ENCODE assay signal across 14 cellular contexts in the genomic region with DNA sequence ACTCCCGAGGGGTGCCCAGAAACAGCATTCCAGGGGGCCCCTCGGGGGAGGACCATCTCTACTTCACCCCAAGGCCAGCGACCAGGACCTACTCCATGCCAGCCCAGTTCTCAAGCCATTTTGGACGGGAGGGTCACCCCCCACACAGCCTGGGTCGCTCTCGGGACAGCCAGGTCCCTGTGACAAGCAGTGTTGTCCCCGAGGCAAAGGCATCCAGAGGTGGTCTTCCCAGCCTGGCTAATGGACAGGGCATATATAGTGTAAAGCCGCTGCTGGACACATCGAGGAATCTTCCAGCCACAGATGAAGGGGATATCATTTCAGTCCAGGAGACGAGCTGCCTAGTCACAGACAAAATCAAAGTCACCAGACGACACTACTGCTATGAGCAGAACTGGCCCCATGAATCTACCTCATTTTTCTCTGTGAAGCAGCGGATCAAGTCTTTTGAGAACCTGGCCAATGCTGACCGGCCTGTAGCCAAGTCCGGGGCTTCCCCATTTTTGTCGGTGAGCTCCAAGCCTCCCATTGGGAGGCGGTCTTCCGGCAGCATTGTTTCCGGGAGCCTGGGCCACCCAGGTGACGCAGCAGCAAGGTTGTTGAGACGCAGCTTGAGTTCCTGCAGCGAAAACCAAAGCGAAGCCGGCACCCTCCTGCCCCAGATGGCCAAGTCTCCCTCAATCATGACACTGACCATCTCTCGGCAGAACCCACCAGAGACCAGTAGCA.
DNase-seq lines count a peak whose midpoint lies in the region; ATAC-seq and TF ChIP-seq lines count a peak whose summit lies in the region.
"Had no signal": no experiment of that assay in that cellular context is flagged by ENCODE, and none has a peak within 500 bp of the region (broad histone marks: within the 10 kb centered on the region; RNA-seq: fewer than 3 reads in every experiment).

No MANE protein-coding gene starts in this region.

- no peak for TF ChIP-seq CTCF in RWPE1 (conservative IDR thresholded peaks at IDR 0.05; ENCODE audit: low read depth)

- DNase-seq in RWPE1 (ENCODE audit: low spot score), result no peak
- peak; percentile 34 for DNase-seq in activated CD8-positive, alpha-beta memory T cell treated with anti-CD3 and anti-CD28 coated beads, Interleukin-2, amount 50 U/mL, for 48 hours
- peak; percentile 83 for DNase-seq in mesenteric fat pad (ENCODE audit: low spot score)
- no peak for DNase-seq in COLO668 (lab: John Stamatoyannopoulos, UW; ENCODE audit: unreplicated experiment)
- DNase-seq in MG63, result no peak
- DNase-seq: ACHN; BE2C; C1 segment of cervical spinal cord; Caco-2; CD4-positive, CD25-positive, alpha-beta regulatory T cell; CD8-positive, alpha-beta memory T cell had no signal

- CTCF ChIA-PET in RWPE1 (lab: Yijun Ruan, JAX), result interaction anchor here (0.5 to 1.2 kb wide), 2 partner anchors 139 to 168 kb away, joined by 3 to 7 read pairs; no protein-coding TSS in a partner anchor

- no peak for ATAC-seq in HG03159 (IDR thresholded peaks at IDR 0.05; ENCODE audit: unreplicated experiment)
- ATAC-seq: GM23338, HCT116 had no signal

- H3K9me3 ChIP-seq in MG63, result no peaks in the 10 kb centered on the region
- H3K9me3 ChIP-seq: BE2C, Caco-2 had no signal

- H3K27me3 ChIP-seq in MG63, result no peaks in the 10 kb centered on the region
- H3K27me3 ChIP-seq: BE2C had no signal

- no peak overlapping the region for H3K4me3 ChIP-seq in MG63
- H3K4me3 ChIP-seq: GM23338 had no signal

- no peaks in the 10 kb centered on the region for H3K36me3 ChIP-seq in MG63

- peak overlapping the region; percentile 10; the same call in 1 of the 2 replicates for H3K27ac ChIP-seq in RWPE1

- POLR2A ChIA-PET in RWPE1 (lab: Yijun Ruan, JAX; ENCODE audit: low non-redundant PET), result no interaction called here

Comparison
In these comparisons a context has a peak if more than half of its experiments do, and no peak if none do; other contexts are left out.
1. DNase-seq: peak in activated CD8-positive, alpha-beta memory T cell treated with anti-CD3 and anti-CD28 coated beads, Interleukin-2, amount 50 U/mL, for 48 hours (single experiment) and mesenteric fat pad (single experiment); none in RWPE1 (single experiment), COLO668 (single experiment) and MG63 (single experiment).